ENCODE assay signal across 1 cellular context in genomic region chr3:169945313-169945712, GRCh38.
TF ChIP-seq lines count a peak whose summit lies in the region.

No MANE protein-coding gene starts in this region.

TF ChIP-seq in HepG2, 621 proteins besides CTCF, POLR2A, EP300 and RAD21 (continued from another document):
- no peak for TF ChIP-seq ZNF280B (CRISPR knock-in tag; IDR thresholded peaks at IDR 0.05; ENCODE audit: borderline replicate concordance)
TF ChIP-seq in HepG2: peak in this region for 0.
